Comparison of ENCODE assay signal across 9 cellular contexts in the genomic region with DNA sequence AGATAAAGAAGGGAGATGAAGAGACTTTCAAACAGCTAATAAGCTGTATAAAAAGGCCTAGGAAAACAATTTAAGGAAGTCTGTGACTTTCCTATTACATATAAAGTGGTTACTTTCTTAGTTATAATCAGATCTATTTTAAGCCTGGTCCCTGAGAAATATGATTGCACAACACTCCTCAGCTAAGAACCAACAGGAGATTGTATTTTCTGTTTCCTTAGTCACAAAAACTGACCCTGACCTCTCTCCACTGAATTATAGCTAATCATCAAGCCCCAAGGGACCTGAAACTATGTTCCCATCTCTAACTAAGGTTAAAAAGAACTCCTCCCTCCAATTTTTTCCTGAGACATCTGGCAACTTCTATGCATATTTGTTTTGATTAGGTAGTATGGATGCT.
DNase-seq lines count a peak whose midpoint lies in the region; ATAC-seq and TF ChIP-seq lines count a peak whose summit lies in the region.
"Had no signal": no experiment of that assay in that cellular context is flagged by ENCODE, and none has a peak within 500 bp of the region (broad histone marks: within the 10 kb centered on the region; RNA-seq: fewer than 3 reads in every experiment).

No MANE protein-coding gene starts in this region.

- CTCF ChIA-PET in CD4-positive, alpha-beta memory T cell (lab: Charles Lee; ENCODE audit: partially characterized antibody), result interaction anchor here (1.1 kb wide), 1 partner anchor 20 kb away, joined by 3 read pairs; no protein-coding TSS in a partner anchor

- intact Hi-C loops in CD4-positive, alpha-beta memory T cell (cut with micrococcal nuclease), result no loop called here

- H3K36me3 ChIP-seq in neutrophil, result peaks cover 90% of the 10 kb centered on the region
- peaks cover 26% of the 10 kb centered on the region for H3K36me3 ChIP-seq in CD4-positive, alpha-beta memory T cell (ENCODE audit: insufficient read depth, low read length)

- H3K4me3 Mint-ChIP-seq in CD4-positive, alpha-beta memory T cell, result no peak overlapping the region

- no peak for ATAC-seq in GM18511 (IDR thresholded peaks at IDR 0.05; ENCODE audit: unreplicated experiment)

- no peaks in the 10 kb centered on the region for H3K4me1 ChIP-seq in neutrophil (ENCODE audit: control insufficient read depth in 1 of 2, insufficient read depth in 1 of 2, low read depth in 1 of 2, low read length in 1 of 2)
- no peaks in the 10 kb centered on the region for H3K4me1 ChIP-seq in CD4-positive, alpha-beta memory T cell (ENCODE audit: insufficient read depth, low read length)

- peaks cover 5 to 17% (median 9%) of the 10 kb centered on the region in 4 donors for H3K4me1 Mint-ChIP-seq in CD4-positive, alpha-beta memory T cell

- H3K9me3 Mint-ChIP-seq in CD4-positive, alpha-beta memory T cell, result no peaks in the 10 kb centered on the region

- no peak overlapping the region for H3K4me3 ChIP-seq in neutrophil (ENCODE audit: low read depth in 1 of 2, low read length in 1 of 2)
- no peak overlapping the region for H3K4me3 ChIP-seq in CD4-positive, alpha-beta memory T cell (ENCODE audit: low read length in 2 of 2)

- DNase-seq in AG20443 (ENCODE audit: low spot score) (peak; percentile 72), NCI-H69 (lab: John Stamatoyannopoulos, UW) (peak; percentile 93), epidermal melanocyte (ENCODE audit: insufficient read length, low spot score) (peak; percentile 35), NCI-H2196 treated with DMSO at 0.1 percent for 48 hours (lab: John Stamatoyannopoulos, UW; ENCODE audit: unreplicated experiment) (no peak), UCSD-AML1 (lab: John Stamatoyannopoulos, UW; ENCODE audit: unreplicated experiment) (no peak)
- no peak for DNase-seq in CD4-positive, alpha-beta memory T cell
- DNase-seq: NCI-H1694 treated with DMSO at 0.1 percent for 48 hours had no signal

- H3K27ac ChIP-seq in neutrophil, result peak overlapping the region; percentile 42
- H3K27ac ChIP-seq in CD4-positive, alpha-beta memory T cell (ENCODE audit: low read depth, low read length), result no peak overlapping the region

- no peaks in the 10 kb centered on the region for H3K9me3 ChIP-seq in neutrophil
- H3K9me3 ChIP-seq in CD4-positive, alpha-beta memory T cell (ENCODE audit: control insufficient read depth in 1 of 2, low read length in 2 of 2), result no peaks in the 10 kb centered on the region

- no peaks in the 10 kb centered on the region for H3K27me3 ChIP-seq in neutrophil
- no peaks in the 10 kb centered on the region for H3K27me3 ChIP-seq in CD4-positive, alpha-beta memory T cell (ENCODE audit: insufficient read depth, low read length)

- POLR2A ChIA-PET in CD4-positive, alpha-beta memory T cell (lab: Charles Lee; ENCODE audit: partially characterized antibody), result no interaction called here

- H3K27ac Mint-ChIP-seq in CD4-positive, alpha-beta memory T cell, result peak overlapping the region in 2 of 7 donors; percentile 10 to 47

- no peak for TF ChIP-seq CTCF in neutrophil (IDR thresholded peaks at IDR 0.05)

- no peaks in the 10 kb centered on the region for H3K27me3 Mint-ChIP-seq in CD4-positive, alpha-beta memory T cell

- peaks cover 49 to 64% of the 10 kb centered on the region in 2 donors for H3K36me3 Mint-ChIP-seq in CD4-positive, alpha-beta memory T cell

Comparison
In these comparisons a context has a peak if more than half of its experiments do, and no peak if none do; other contexts are left out.
1. DNase-seq: peak in AG20443 (single experiment), NCI-H69 (single experiment) and epidermal melanocyte (single experiment); none in NCI-H2196 treated with DMSO at 0.1 percent for 48 hours (single experiment), UCSD-AML1 (single experiment) and CD4-positive, alpha-beta memory T cell (0 of 5).